ENCODE assay signal across 10 cellular contexts in the genomic region with DNA sequence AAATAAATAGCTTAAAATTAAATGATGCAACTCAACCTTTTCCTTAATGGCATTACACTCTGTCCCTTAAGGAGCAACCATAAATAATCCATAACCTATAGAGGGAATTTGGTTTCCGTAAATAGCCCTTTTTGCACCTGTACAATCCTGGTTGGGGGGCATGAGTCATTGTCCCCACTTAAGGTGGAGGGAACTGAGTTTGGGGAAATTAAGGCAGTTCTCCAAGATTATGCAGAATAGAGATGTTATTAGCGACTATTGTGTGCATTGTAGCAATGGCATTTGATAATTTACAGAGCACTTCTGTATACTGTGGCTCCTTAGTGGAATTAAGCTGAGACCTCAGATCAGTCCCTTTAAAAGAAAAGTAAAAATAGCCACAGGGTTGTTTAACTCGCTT. TPM values are rescaled to one million over a fixed set of nuclear protein-coding genes. Genes with fewer than 3 reads are reported as not detected.
"Had no signal": no experiment of that assay in that cellular context is flagged by ENCODE, and none has a peak within 500 bp of the region (broad histone marks: within the 10 kb centered on the region; RNA-seq: fewer than 3 reads in every experiment).

No MANE protein-coding gene starts in this region.

- H3K36me3 Mint-ChIP-seq: IgD-negative memory B cell had no signal

- H3K27ac ChIP-seq: HL-60 had no signal

- DNase-seq: GOT3, H7, HFFc6 had no signal

- H3K27ac Mint-ChIP-seq: HFFc6, IgD-negative memory B cell had no signal

- ATAC-seq: HCT116, HepG2 had no signal

- H3K4me3 Mint-ChIP-seq: HFFc6, IgD-negative memory B cell had no signal

- H3K9me3 ChIP-seq: HAP-1 had no signal

- H3K4me3 ChIP-seq: HAP-1 had no signal

RNA-seq across cellular contexts. Expression of gene MYCN, which starts 6.6 kb away (rescaled TPM):
- total RNA-seq: H4, HepG2, HFFc6, HT1080 had no signal
- polyA plus RNA-seq: HepG2, IgD-negative memory B cell had no signal
